1 cellular context compared by ENCODE assay signal in the genomic region with DNA sequence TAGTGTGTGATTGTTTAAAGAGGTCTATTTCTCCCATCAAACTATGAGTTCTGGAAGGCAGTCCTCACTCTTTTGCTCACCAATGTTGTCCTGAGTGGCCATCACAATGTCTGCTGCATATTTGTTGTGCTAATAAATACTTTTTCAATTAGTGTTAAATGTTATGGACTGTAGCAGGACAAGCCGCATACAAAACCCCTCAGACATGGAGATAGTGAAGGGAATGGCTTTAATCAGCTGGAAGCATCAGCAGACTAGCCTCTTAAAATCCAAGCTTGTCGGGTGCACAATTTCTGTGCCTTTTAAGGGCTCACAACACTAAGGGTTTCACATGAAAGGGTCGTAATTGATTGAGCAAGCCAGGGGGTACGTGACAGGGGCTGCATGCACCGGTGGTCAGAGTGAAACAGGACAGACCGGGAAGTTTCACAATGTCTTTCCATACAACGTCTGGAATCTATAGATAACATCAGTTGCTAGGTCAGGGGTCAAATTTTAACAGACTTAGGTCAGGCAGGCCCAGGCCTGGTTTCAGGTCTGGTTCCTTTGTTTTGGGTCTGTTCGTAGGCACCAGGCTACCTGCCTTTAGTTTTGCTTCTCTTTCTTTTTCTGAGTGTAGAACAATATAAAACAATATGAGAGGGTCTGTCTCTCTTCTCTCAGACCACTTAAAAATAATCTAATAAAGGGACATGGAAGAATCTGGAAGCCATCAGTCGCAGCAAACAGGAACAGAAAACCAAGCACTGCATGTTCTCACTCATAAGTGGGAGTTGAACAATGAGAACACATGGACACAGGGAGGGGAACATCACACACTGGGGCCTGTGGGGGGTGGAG.
TF ChIP-seq lines count a peak whose summit lies in the region.

No MANE protein-coding gene starts in this region.

TF ChIP-seq in SK-N-SH, 30 proteins besides CTCF, POLR2A, EP300 and RAD21 (continued from another document):
- TF ChIP-seq, protein P1, sequence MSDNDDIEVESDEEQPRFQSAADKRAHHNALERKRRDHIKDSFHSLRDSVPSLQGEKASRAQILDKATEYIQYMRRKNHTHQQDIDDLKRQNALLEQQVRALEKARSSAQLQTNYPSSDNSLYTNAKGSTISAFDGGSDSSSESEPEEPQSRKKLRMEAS (IDR thresholded peaks at IDR 0.05; ENCODE audit: low read depth): no peak
TF ChIP-seq in SK-N-SH: peak in this region for 6.
